Comparison of ENCODE assay signal across 8 cellular contexts in the genomic region with DNA sequence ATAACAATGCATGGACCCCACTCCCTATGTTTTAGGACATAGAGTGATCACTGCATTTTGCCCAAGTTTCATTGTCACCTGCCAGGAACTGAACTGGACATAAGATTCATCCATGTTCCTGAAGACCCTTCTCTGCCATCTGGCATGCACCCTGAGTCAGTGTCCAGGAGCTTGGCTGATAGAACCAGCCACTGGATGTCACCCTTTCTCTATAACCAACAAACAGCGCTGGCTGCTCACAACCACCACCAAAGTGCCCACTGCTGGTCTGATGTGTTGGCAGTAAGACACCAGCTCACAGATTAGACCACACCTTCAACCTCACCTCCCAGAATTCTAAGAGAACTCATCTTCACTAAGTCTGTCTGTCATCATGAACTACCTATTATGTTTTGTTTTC.
DNase-seq lines count a peak whose midpoint lies in the region; ATAC-seq and TF ChIP-seq lines count a peak whose summit lies in the region.

No MANE protein-coding gene starts in this region.

- no peaks in the 10 kb centered on the region for H3F3A ChIP-seq in GM23248 (ENCODE audit: insufficient read depth)

- no peaks in the 10 kb centered on the region for H3K4me1 Mint-ChIP-seq in neural crest cell

- no peak overlapping the region for H3K4me2 ChIP-seq in GM23248 (ENCODE audit: unreplicated experiment)

- H3K36me3 Mint-ChIP-seq in neural crest cell (ENCODE audit: low read depth), result no peaks in the 10 kb centered on the region

- H3K79me2 ChIP-seq in GM23248 (ENCODE audit: insufficient read depth), result no peaks in the 10 kb centered on the region

- H3K9me3 ChIP-seq in GM23248 (ENCODE audit: low read depth), result no peaks in the 10 kb centered on the region
- no peaks in the 10 kb centered on the region for H3K9me3 ChIP-seq in left lung

- no peak overlapping the region for H3K27ac Mint-ChIP-seq in neural crest cell (ENCODE audit: unreplicated experiment)

- H3K9ac ChIP-seq in GM23248, result no peak overlapping the region

- intact Hi-C loops in left lung (cut with DNase I), result no loop called here

- H2AFZ ChIP-seq in GM23248, result no peak overlapping the region

- ATAC-seq in left lung, result no peak

- WGBS in GM23248 (ENCODE audit: low coverage in 1 of 2, low lambda C conversion rate in 2 of 2, missing lambda C conversion rate in 2 of 2), 2 experiments, result 0 to 11% methylated on average over 1 of the region's 1 CpG

- H3K4me1 ChIP-seq in GM23248 (ENCODE audit: insufficient read depth) (no peaks in the 10 kb centered on the region), left lung (no peaks in the 10 kb centered on the region)

- H3K36me3 ChIP-seq in GM23248 (ENCODE audit: low read depth) (no peaks in the 10 kb centered on the region), left lung (no peaks in the 10 kb centered on the region)

- H3K9me2 ChIP-seq in GM23248 (ENCODE audit: insufficient read depth), result no peaks in the 10 kb centered on the region

- in situ Hi-C loops in GM23248 (cut with MboI), result no loop called here

- peak; percentile 13 for DNase-seq in 8988T
- peak; percentile 38 for DNase-seq in GM23248
- DNase-seq in NCI-H2196 (lab: John Stamatoyannopoulos, UW; ENCODE audit: unreplicated experiment), result peak; percentile 41
- peak; percentile 0 to 27 for DNase-seq in cardiac fibroblast (ENCODE audit: low read depth in 2 of 2)
- peak; percentile 2 for DNase-seq in neural crest cell (ENCODE audit: low read depth, low spot score)
- no peak for DNase-seq in left lung
- DNase-seq in activated CD4-positive, CD25-positive, alpha-beta regulatory T cell treated with anti-CD3 and anti-CD28 coated beads, Interleukin-2, amount 50 U/mL, for 72 hours, result no peak
- no peak for DNase-seq in activated CD4-positive, alpha-beta T cell treated with anti-CD3 and anti-CD28 coated beads, Interleukin-2, amount 50 U/mL, for 48 hours

- no peaks in the 10 kb centered on the region; the same call in 1 of the 2 replicates for H3K27me3 ChIP-seq in GM23248 (replicated peaks; ENCODE audit: insufficient read depth)
- no peaks in the 10 kb centered on the region for H3K27me3 ChIP-seq in left lung

- no peak for TF ChIP-seq CTCF in cardiac fibroblast (IDR thresholded peaks at IDR 0.05; ENCODE audit: low read depth, low read length)
- peak; percentile 47 for TF ChIP-seq CTCF in neural crest cell (conservative IDR thresholded peaks at IDR 0.05)
- no peak for TF ChIP-seq CTCF in left lung (IDR thresholded peaks at IDR 0.05)

- no peaks in the 10 kb centered on the region for H4K20me1 ChIP-seq in GM23248 (ENCODE audit: insufficient read depth)

- peaks cover 73% of the 10 kb centered on the region for H3K27me3 Mint-ChIP-seq in neural crest cell (ENCODE audit: low read depth)

- H3K27ac ChIP-seq in GM23248 (no peak overlapping the region), left lung (no peak overlapping the region)

- no peaks in the 10 kb centered on the region for H3K9me3 Mint-ChIP-seq in neural crest cell

- H3K4me3 ChIP-seq in GM23248 (no peak overlapping the region), cardiac fibroblast (replicated peaks in 1 of 2; ENCODE audit: low read depth in 2 of 2, low read length in 2 of 2) (no peak overlapping the region), left lung (no peak overlapping the region)

- H3K4me3 Mint-ChIP-seq in neural crest cell, result no peak overlapping the region

Comparison
In these comparisons a context has a peak if more than half of its experiments do, and no peak if none do; other contexts are left out.
1. DNase-seq: peak in 8988T (single experiment), GM23248 (single experiment), NCI-H2196 (single experiment), cardiac fibroblast (2 of 2) and neural crest cell (single experiment); none in left lung (0 of 2), activated CD4-positive, CD25-positive, alpha-beta regulatory T cell treated with anti-CD3 and anti-CD28 coated beads, Interleukin-2, amount 50 U/mL, for 72 hours (single experiment) and activated CD4-positive, alpha-beta T cell treated with anti-CD3 and anti-CD28 coated beads, Interleukin-2, amount 50 U/mL, for 48 hours (0 of 2).